Comparison of ENCODE assay signal across 18 cellular contexts in the genomic region with DNA sequence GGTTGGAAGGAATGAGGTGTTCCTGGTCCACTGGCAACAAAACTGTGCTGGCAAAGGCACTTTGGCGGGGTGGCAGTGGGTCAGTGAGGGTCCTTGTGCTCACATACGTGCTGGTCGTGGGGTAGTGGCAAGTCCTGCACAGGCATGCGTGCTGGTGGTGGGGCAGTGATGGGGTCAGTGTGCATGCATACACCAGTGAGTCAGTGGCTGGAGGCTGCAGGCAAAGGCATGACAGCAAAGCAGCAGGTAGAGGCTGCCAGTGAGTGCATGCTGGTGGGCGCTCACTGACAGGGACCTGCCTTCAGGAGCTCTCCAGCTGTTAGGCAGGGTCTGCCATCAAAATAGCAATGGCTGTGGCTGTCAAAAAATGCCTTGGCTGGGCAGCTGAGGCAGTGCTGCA. TPM values are rescaled to one million over a fixed set of nuclear protein-coding genes. Genes with fewer than 3 reads are reported as not detected.
DNase-seq lines count a peak whose midpoint lies in the region; ATAC-seq and TF ChIP-seq lines count a peak whose summit lies in the region.
"Had no signal": no experiment of that assay in that cellular context is flagged by ENCODE, and none has a peak within 500 bp of the region (broad histone marks: within the 10 kb centered on the region; RNA-seq: fewer than 3 reads in every experiment).

No MANE protein-coding gene starts in this region.

- CTCF ChIA-PET in CD8-positive, alpha-beta memory T cell (lab: Charles Lee) = no interaction called here

- DNase-seq in AG20443 (ENCODE audit: low spot score) (peak; percentile 7), foreskin keratinocyte (no peak), osteoblast (ENCODE audit: insufficient read length, low spot score, missing footprints) (peak; percentile 18), foreskin fibroblast (no peak)
- DNase-seq in CD8-positive, alpha-beta memory T cell = no peak
- DNase-seq: AML-193; Calu3; CD4-positive, CD25-positive, alpha-beta regulatory T cell; DMS79; GM23248 had no signal

- TF ChIP-seq CTCF in foreskin keratinocyte (conservative IDR thresholded peaks at IDR 0.05) (no peak), osteoblast (IDR thresholded peaks at IDR 0.05; ENCODE audit: extremely low read depth, low read depth, low read length) (no peak), foreskin fibroblast (IDR thresholded peaks at IDR 0.05; ENCODE audit: low read depth, low read length) (no peak)

- no peaks in the 10 kb centered on the region for H3K36me3 Mint-ChIP-seq in stimulated activated memory B cell treated with anti-CD40 and anti-IgM and Interleukin-4, amounts not matched to agents 10 μg/mL and 1 μg/mL and 100 μg/mL, for 72 hours
- no peaks in the 10 kb centered on the region for H3K36me3 Mint-ChIP-seq in CD8-positive, alpha-beta memory T cell

- no peak overlapping the region for H2AFZ ChIP-seq in osteoblast (ENCODE audit: low read length)
- H2AFZ ChIP-seq: GM23248 had no signal

- peaks cover 12% of the 10 kb centered on the region for H3K27me3 Mint-ChIP-seq in stimulated activated memory B cell treated with anti-CD40 and anti-IgM and Interleukin-4, amounts not matched to agents 10 μg/mL and 1 μg/mL and 100 μg/mL, for 72 hours
- no peaks in the 10 kb centered on the region for H3K27me3 Mint-ChIP-seq in CD8-positive, alpha-beta memory T cell
- H3K27me3 Mint-ChIP-seq: CD4-positive, CD25-positive, alpha-beta regulatory T cell had no signal

- H3K9me3 ChIP-seq in osteoblast (ENCODE audit: low read depth, low read length) = no peaks in the 10 kb centered on the region
- H3K9me3 ChIP-seq in CD8-positive, alpha-beta memory T cell (ENCODE audit: low read length) = no peaks in the 10 kb centered on the region
- H3K9me3 ChIP-seq: BLaER1, HAP-1 had no signal

- H4K20me1 ChIP-seq in osteoblast (ENCODE audit: insufficient read depth, low read length) = no peaks in the 10 kb centered on the region
- H4K20me1 ChIP-seq: BLaER1 had no signal

- peaks cover 7% of the 10 kb centered on the region for H3K4me1 Mint-ChIP-seq in stimulated activated memory B cell treated with anti-CD40 and anti-IgM and Interleukin-4, amounts not matched to agents 10 μg/mL and 1 μg/mL and 100 μg/mL, for 72 hours
- peaks cover 2 to 12% (median 2%) of the 10 kb centered on the region in 3 donors for H3K4me1 Mint-ChIP-seq in CD8-positive, alpha-beta memory T cell

- H3K4me3 Mint-ChIP-seq in stimulated activated memory B cell treated with anti-CD40 and anti-IgM and Interleukin-4, amounts not matched to agents 10 μg/mL and 1 μg/mL and 100 μg/mL, for 72 hours = no peak overlapping the region
- no peak overlapping the region for H3K4me3 Mint-ChIP-seq in CD8-positive, alpha-beta memory T cell
- H3K4me3 Mint-ChIP-seq: CD4-positive, CD25-positive, alpha-beta regulatory T cell had no signal

- H3K27ac ChIP-seq in foreskin keratinocyte (no peak overlapping the region), osteoblast (ENCODE audit: low read depth, low read length) (no peak overlapping the region)
- no peak overlapping the region for H3K27ac ChIP-seq in CD8-positive, alpha-beta memory T cell (ENCODE audit: low read depth, low read length)
- H3K27ac ChIP-seq: 22Rv1, BLaER1, GM23248 had no signal

- no peaks in the 10 kb centered on the region for H3K36me3 ChIP-seq in osteoblast (ENCODE audit: insufficient read depth, low read length)
- H3K36me3 ChIP-seq in CD8-positive, alpha-beta memory T cell (ENCODE audit: insufficient read depth, low read length) = no peaks in the 10 kb centered on the region
- H3K36me3 ChIP-seq: BLaER1, HAP-1 had no signal

- H3K27me3 ChIP-seq in foreskin keratinocyte (no peaks in the 10 kb centered on the region), osteoblast (ENCODE audit: insufficient read depth, low read length) (no peaks in the 10 kb centered on the region)
- no peaks in the 10 kb centered on the region for H3K27me3 ChIP-seq in CD8-positive, alpha-beta memory T cell (ENCODE audit: insufficient read depth, low read length, poor library complexity, severe bottlenecking)
- H3K27me3 ChIP-seq: BLaER1 had no signal

- H3K9me3 Mint-ChIP-seq in stimulated activated memory B cell treated with anti-CD40 and anti-IgM and Interleukin-4, amounts not matched to agents 10 μg/mL and 1 μg/mL and 100 μg/mL, for 72 hours = no peaks in the 10 kb centered on the region
- H3K9me3 Mint-ChIP-seq in CD8-positive, alpha-beta memory T cell = no peaks in the 10 kb centered on the region
- H3K9me3 Mint-ChIP-seq: CD4-positive, CD25-positive, alpha-beta regulatory T cell had no signal

- H3K4me2 ChIP-seq in osteoblast (ENCODE audit: insufficient read depth, low read length) = no peak overlapping the region
- H3K4me2 ChIP-seq: BLaER1 had no signal

- peak; percentile 12 for ATAC-seq in foreskin keratinocyte
- ATAC-seq in stimulated activated memory B cell treated with anti-CD40 and anti-IgM and Interleukin-4, amounts not matched to agents 10 μg/mL and 1 μg/mL and 100 μg/mL, for 72 hours = peak; percentile 48
- ATAC-seq in GM18498 (IDR thresholded peaks at IDR 0.05; ENCODE audit: unreplicated experiment) = no peak
- ATAC-seq: GM12878 had no signal

- no peak overlapping the region for H3K27ac Mint-ChIP-seq in stimulated activated memory B cell treated with anti-CD40 and anti-IgM and Interleukin-4, amounts not matched to agents 10 μg/mL and 1 μg/mL and 100 μg/mL, for 72 hours
- H3K27ac Mint-ChIP-seq in CD8-positive, alpha-beta memory T cell = peak overlapping the region in 1 of 8 donors; percentile 76

- no peaks in the 10 kb centered on the region for H3K4me1 ChIP-seq in foreskin keratinocyte
- no peaks in the 10 kb centered on the region for H3K4me1 ChIP-seq in osteoblast (ENCODE audit: insufficient read depth, low read length)
- H3K4me1 ChIP-seq in CD8-positive, alpha-beta memory T cell (ENCODE audit: insufficient read depth, low read length) = no peaks in the 10 kb centered on the region
- H3K4me1 ChIP-seq: HAP-1 had no signal

- POLR2A ChIA-PET in CD8-positive, alpha-beta memory T cell (lab: Charles Lee) = no interaction called here

- H3K4me3 ChIP-seq in osteoblast (ENCODE audit: insufficient read depth, low read length) (no peak overlapping the region), foreskin fibroblast (ENCODE audit: low read depth in 1 of 2, low read length in 2 of 2) (no peak overlapping the region)
- H3K4me3 ChIP-seq in CD8-positive, alpha-beta memory T cell (ENCODE audit: low read length) = no peak overlapping the region
- H3K4me3 ChIP-seq: BLaER1, GM12878, GM23248, HAP-1 had no signal

- H3K79me2 ChIP-seq in osteoblast (ENCODE audit: insufficient read depth, low read length) = no peaks in the 10 kb centered on the region

RNA-seq across cellular contexts. Expression of a gene that starts 42.1 kb away (rescaled TPM):
- total RNA-seq in foreskin keratinocyte (0.11 and 0.17 TPM in 2 replicates), osteoblast (0.29 TPM in 1 of 2 replicates, not detected in the other)
- 0.06 and 0.13 TPM in 2 replicates for polyA plus RNA-seq in foreskin keratinocyte
- total RNA-seq in CD8-positive, alpha-beta memory T cell = under 1 TPM; 0.15 to 0.18 TPM
- polyA plus RNA-seq in CD8-positive, alpha-beta memory T cell = not detected
- total RNA-seq: A673; Calu3; CD4-positive, CD25-positive, alpha-beta regulatory T cell; G401; GM12878; GM23248 had no signal
- polyA plus RNA-seq: GM12878, GM23248 had no signal

Comparison
In these comparisons a context has a peak if more than half of its experiments do, and no peak if none do; other contexts are left out.
1. DNase-seq: peak in AG20443 (single experiment) and osteoblast (single experiment); none in foreskin keratinocyte (0 of 2), CD8-positive, alpha-beta memory T cell (0 of 5) and foreskin fibroblast (0 of 2).